8 cellular contexts compared by ENCODE assay signal in genomic region chr7:44750921-44751571, GRCh38. TPM values are rescaled to one million over a fixed set of nuclear protein-coding genes. Genes with fewer than 3 reads are reported as not detected.
A peak's percentile ranks its signal among the peaks of the same experiment; 100 is the strongest.
DNase-seq lines count a peak whose midpoint lies in the region; ATAC-seq and TF ChIP-seq lines count a peak whose summit lies in the region.

No MANE protein-coding gene starts in this region.

- H3K4me3 ChIP-seq in PC-3 (ENCODE audit: low read length), result no peak overlapping the region

- no peak for TF ChIP-seq CTCF in PC-3 (conservative IDR thresholded peaks at IDR 0.05; ENCODE audit: low read depth, low read length)

- no peaks in the 10 kb centered on the region for H3K9me3 ChIP-seq in PC-3 (ENCODE audit: low read length)

- no peak overlapping the region; the same call in 1 of the 2 replicates for H3K9ac ChIP-seq in PC-3 (ENCODE audit: low read length)

- H3K79me2 ChIP-seq in PC-3 (ENCODE audit: low read length), result peaks cover 70% of the 10 kb centered on the region

- H3F3A ChIP-seq in PC-3 (ENCODE audit: low read length, unreplicated experiment), result no peaks in the 10 kb centered on the region

- DNase-seq in DMS53 (lab: John Stamatoyannopoulos, UW) (peak; percentile 45), DMS53 treated with DMSO at 0.1 percent for 48 hours (lab: John Stamatoyannopoulos, UW; ENCODE audit: unreplicated experiment) (no peak), PC-3 (no peak), astrocyte of the hippocampus (ENCODE audit: low read depth, low spot score) (peak; percentile 53), NCI-H1417 (lab: John Stamatoyannopoulos, UW) (no peak), UCSD-AML1 (lab: John Stamatoyannopoulos, UW; ENCODE audit: unreplicated experiment) (no peak)
- DNase-seq in stimulated activated CD4-positive, alpha-beta T cell treated with anti-CD3 and anti-CD28 coated beads, Interleukin-12 subunit alpha, Interleukin-12 subunit beta, amount 100 ng/mL, for 48 hours (ENCODE audit: low read depth in 2 of 3, low spot score in 1 of 3), result peak in 2 of 3 donors; percentile 28 to 47

- peak overlapping the region; percentile 85; the same call in 1 of the 2 replicates for H3K4me2 ChIP-seq in PC-3 (ENCODE audit: low read length)

- no peak overlapping the region for H3K27ac ChIP-seq in PC-3 (ENCODE audit: low read length)

- POLR2A ChIA-PET in PC-3 (lab: Charles Lee; ENCODE audit: unreplicated experiment), result interaction anchor here (0.6 kb wide), 1 partner anchor 44 kb away, joined by 7 read pairs; no protein-coding TSS in a partner anchor

- ATAC-seq in HG02798 (IDR thresholded peaks at IDR 0.05; ENCODE audit: poor library complexity, unreplicated experiment) (peak; percentile 58), PC-3 (no peak)

- no peaks in the 10 kb centered on the region for H3K9me2 ChIP-seq in PC-3 (replicated peaks; ENCODE audit: low read length)

- H4K20me1 ChIP-seq in PC-3 (ENCODE audit: low read length), result peaks cover 15% of the 10 kb centered on the region

- peaks cover 24% of the 10 kb centered on the region for H3K4me1 ChIP-seq in PC-3 (ENCODE audit: insufficient read depth, low read length)

- CTCF ChIA-PET in PC-3 (lab: Charles Lee), result interaction anchor here (0.6 to 1.0 kb wide), 2 partner anchors 126 to 163 kb away, joined by 3 read pairs; no protein-coding TSS in a partner anchor

- H3K27me3 ChIP-seq in PC-3 (ENCODE audit: low read length), result no peaks in the 10 kb centered on the region

- H3K36me3 ChIP-seq in PC-3 (ENCODE audit: low read depth, low read length), result peaks cover 8% of the 10 kb centered on the region; the same call in 1 of the 2 replicates

- no TSS peak for BruUV-seq in PC-3 (replicated peaks; lab: Mats Ljungman, UMichigan)

- intact Hi-C loops in PC-3 (cut with micrococcal nuclease), result no loop called here

- H2AFZ ChIP-seq in PC-3 (ENCODE audit: low read length), result no peak overlapping the region

RNA-seq across cellular contexts. Expression of gene ZMIZ2, which starts 2.4 kb away (rescaled TPM):
- total RNA-seq in PC-3 (2014; rRNA removed), result 18.3 and 26.6 TPM in 2 replicates

RNA-seq across cellular contexts. Expression of gene PPIA, which starts 45.4 kb away (rescaled TPM):
- 3,201 and 4,136 TPM in 2 replicates for total RNA-seq in PC-3 (2014; rRNA removed)

Comparison
In these comparisons a context has a peak if more than half of its experiments do, and no peak if none do; other contexts are left out.
1. DNase-seq: peak in DMS53 (single experiment), astrocyte of the hippocampus (single experiment) and stimulated activated CD4-positive, alpha-beta T cell treated with anti-CD3 and anti-CD28 coated beads, Interleukin-12 subunit alpha, Interleukin-12 subunit beta, amount 100 ng/mL, for 48 hours (2 of 3); none in DMS53 treated with DMSO at 0.1 percent for 48 hours (single experiment), PC-3 (single experiment), NCI-H1417 (0 of 3) and UCSD-AML1 (single experiment).